13 cellular contexts compared by ENCODE assay signal in the genomic region with DNA sequence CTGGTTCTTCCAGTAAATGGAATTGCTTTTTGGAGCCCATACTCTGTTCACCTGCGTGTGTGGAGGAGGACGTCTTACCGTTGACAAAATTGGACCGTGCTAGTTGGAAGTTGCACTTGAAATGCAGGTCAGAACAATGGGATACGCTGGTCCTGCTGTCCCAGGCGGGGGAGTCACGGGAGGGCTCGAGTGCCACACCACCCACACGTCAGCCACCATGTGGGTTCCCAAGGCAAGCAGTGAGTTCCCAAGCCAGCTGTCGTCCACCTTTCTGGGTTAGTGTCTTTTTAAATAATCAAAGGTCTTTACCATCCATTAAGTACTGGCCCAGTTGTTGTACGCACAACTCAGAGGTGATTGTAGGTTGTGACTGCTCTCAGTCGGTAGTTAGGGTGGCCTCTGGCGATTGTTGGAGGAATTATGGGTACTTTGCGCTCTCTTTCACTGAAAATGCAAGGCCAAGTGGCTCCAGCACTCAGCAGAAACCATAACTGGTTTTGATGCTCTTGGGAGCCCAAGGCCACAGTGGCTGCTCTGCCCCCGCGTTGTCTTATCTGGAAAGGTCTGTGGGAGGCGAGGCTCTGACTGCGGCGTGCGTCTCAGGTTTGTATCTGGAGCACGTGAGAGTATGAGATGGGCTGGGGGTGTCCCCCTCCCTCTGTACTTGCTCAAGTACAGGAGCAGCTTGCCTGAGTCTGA. TPM values are rescaled to one million over a fixed set of nuclear protein-coding genes. Genes with fewer than 3 reads are reported as not detected.
DNase-seq lines count a peak whose midpoint lies in the region; ATAC-seq and TF ChIP-seq lines count a peak whose summit lies in the region.
"Had no signal": no experiment of that assay in that cellular context is flagged by ENCODE, and none has a peak within 500 bp of the region (broad histone marks: within the 10 kb centered on the region; RNA-seq: fewer than 3 reads in every experiment).

No MANE protein-coding gene starts in this region.

- H4K20me1 ChIP-seq in smooth muscle cell (ENCODE audit: low read depth), result peaks cover 26% of the 10 kb centered on the region

- H3K27me3 ChIP-seq in left lung, result no peaks in the 10 kb centered on the region
- no peaks in the 10 kb centered on the region for H3K27me3 ChIP-seq in smooth muscle cell (ENCODE audit: low read depth)
- H3K27me3 ChIP-seq: tibial nerve had no signal

- H2AFZ ChIP-seq in smooth muscle cell (ENCODE audit: low read depth), result no peak overlapping the region

- H3K79me2 ChIP-seq in smooth muscle cell (ENCODE audit: low read depth), result peaks cover 40% of the 10 kb centered on the region

- ATAC-seq in left lung (peak; percentile 8), GM18498 (IDR thresholded peaks at IDR 0.05; ENCODE audit: unreplicated experiment) (no peak), HG03469 (IDR thresholded peaks at IDR 0.05; ENCODE audit: unreplicated experiment) (no peak)
- ATAC-seq: left colon had no signal

- no peak overlapping the region for H3K9ac ChIP-seq in smooth muscle cell (ENCODE audit: low read depth)

- peak overlapping the region; percentile 49 to 65 for H3K27ac ChIP-seq in left lung
- peak overlapping the region; percentile 67 for H3K27ac ChIP-seq in smooth muscle cell (ENCODE audit: low read depth)

- H3K9me3 ChIP-seq in left lung, result no peaks in the 10 kb centered on the region
- H3K9me3 ChIP-seq in smooth muscle cell (replicated peaks; ENCODE audit: low read depth), result no peaks in the 10 kb centered on the region
- H3K9me3 ChIP-seq: tibial nerve had no signal

- 70% methylated on average over 21 of the region's 21 CpGs for WGBS in smooth muscle cell (ENCODE audit: low lambda C conversion rate)

- H3K36me3 ChIP-seq in left lung (peaks cover 0 to 4% of the 10 kb centered on the region in 2 donors), smooth muscle cell (ENCODE audit: low read depth) (no peaks in the 10 kb centered on the region)

- intact Hi-C loops in left lung (cut with DNase I), result no loop called here

- peak; percentile 58 for DNase-seq in activated effector memory CD4-positive, alpha-beta T cell treated with anti-CD3 and anti-CD28 coated beads, Interleukin-2, amount 50 U/mL, for 16 hours
- DNase-seq in activated effector memory CD4-positive, alpha-beta T cell treated with Interleukin-2 at 50 U/mL for 16 hours, result no peak
- DNase-seq in UCSD-AML1 (lab: John Stamatoyannopoulos, UW; ENCODE audit: unreplicated experiment), result peak; percentile 58
- DNase-seq in left lung, result peak; percentile 32 to 47
- no peak for DNase-seq in smooth muscle cell (lab: John Stamatoyannopoulos, UW; ENCODE audit: unreplicated experiment)
- DNase-seq in effector CD8-positive, alpha-beta T cell (lab: John Stamatoyannopoulos, UW), result no peak
- DNase-seq: activated CD4-positive, alpha-beta T cell treated with anti-CD3 and anti-CD28 coated beads for 1 hour; left colon; NCI-H1048; nucleus accumbens had no signal

- peak overlapping the region; percentile 50 for H3K4me2 ChIP-seq in smooth muscle cell

- H3F3A ChIP-seq in smooth muscle cell (ENCODE audit: low read depth), result no peaks in the 10 kb centered on the region

- H3K4me3 ChIP-seq in left lung (no peak overlapping the region), smooth muscle cell (no peak overlapping the region)
- H3K4me3 ChIP-seq: tibial nerve had no signal

- H3K4me1 ChIP-seq in left lung, result peaks cover 3 to 60% of the 10 kb centered on the region in 2 donors
- H3K4me1 ChIP-seq in smooth muscle cell (ENCODE audit: low read depth), result peaks cover 21% of the 10 kb centered on the region
- H3K4me1 ChIP-seq: tibial nerve had no signal

- TF ChIP-seq CTCF in left lung (IDR thresholded peaks at IDR 0.05) (no peak), smooth muscle cell (IDR thresholded peaks at IDR 0.05; ENCODE audit: borderline replicate concordance, insufficient read depth, poor library complexity, severe bottlenecking) (no peak)

RNA-seq across cellular contexts. Expression of a gene that starts 14.2 kb away (rescaled TPM):
- 100 to 1,000 TPM; 271 to 457 TPM for total RNA-seq in left lung
- total RNA-seq in smooth muscle cell, result 6.1 and 7.5 TPM in 2 replicates
- polyA plus RNA-seq in smooth muscle cell, result 6.5 and 15.2 TPM in 2 replicates

Comparison
In these comparisons a context has a peak if more than half of its experiments do, and no peak if none do; other contexts are left out.
1. DNase-seq: peak in activated effector memory CD4-positive, alpha-beta T cell treated with anti-CD3 and anti-CD28 coated beads, Interleukin-2, amount 50 U/mL, for 16 hours (single experiment), UCSD-AML1 (single experiment) and left lung (2 of 2); none in activated effector memory CD4-positive, alpha-beta T cell treated with Interleukin-2 at 50 U/mL for 16 hours (single experiment), smooth muscle cell (single experiment) and effector CD8-positive, alpha-beta T cell (single experiment).
2. RNA of a gene that starts 14.2 kb away (total RNA-seq): 271 to 457 TPM in left lung; 6.1 to 7.5 TPM in smooth muscle cell; every median in the first group is over 10 times any median in the second.